In genomic region chr1:206470692-206471414, GRCh38 we compare ENCODE assay signal across 8 cellular contexts. TPM values are rescaled to one million over a fixed set of nuclear protein-coding genes. Genes with fewer than 3 reads are reported as not detected.
A peak's percentile ranks its signal among the peaks of the same experiment; 100 is the strongest.
DNase-seq lines count a peak whose midpoint lies in the region; ATAC-seq and TF ChIP-seq lines count a peak whose summit lies in the region.

No MANE protein-coding gene starts in this region.

- H4K20me1 ChIP-seq in SK-N-SH (ENCODE audit: insufficient read depth): no peaks in the 10 kb centered on the region

- H3K27me3 ChIP-seq in SK-N-SH (ENCODE audit: insufficient read depth) (no peaks in the 10 kb centered on the region), left lung (no peaks in the 10 kb centered on the region)

- H3F3A ChIP-seq in SK-N-SH (replicated peaks; ENCODE audit: insufficient read depth): no peaks in the 10 kb centered on the region

- no peak for TF ChIP-seq RAD21 in SK-N-SH (IDR thresholded peaks at IDR 0.05; ENCODE audit: low read length)

- H3K4me2 ChIP-seq in SK-N-SH: peak overlapping the region; percentile 94

- H3K9me2 ChIP-seq in SK-N-SH: no peaks in the 10 kb centered on the region

- no peak for DNase-seq in SK-N-SH
- DNase-seq in MCF 10A (ENCODE audit: unreplicated experiment): peak; percentile 74
- peak; percentile 52 to 82 for DNase-seq in left lung
- peak; percentile 27 for DNase-seq in stimulated activated naive CD4-positive, alpha-beta T cell treated with Interleukin-2 at 50 U/mL for 16 hours (lab: John Stamatoyannopoulos, UW)

- CTCF ChIA-PET in SK-N-SH (lab: Yijun Ruan, JAX): interaction anchor here (1.0 to 3.3 kb wide), 8 partner anchors 8 to 193 kb away, joined by 3 to 30 read pairs (median 10); partner anchors contain the start of gene EIF2D
- CTCF ChIA-PET in MCF 10A (lab: Yijun Ruan, JAX): interaction anchor here (0.5 to 3.4 kb wide), 30 partner anchors 7 to 846 kb away, joined by 3 to 70 read pairs (median 4); partner anchors contain the start of genes EIF2D and IL20

- peaks cover 41% of the 10 kb centered on the region for H3K4me1 Mint-ChIP-seq in MCF 10A (ENCODE audit: insufficient read depth, unreplicated experiment)

- TF ChIP-seq CTCF in 22Rv1 (IDR thresholded peaks at IDR 0.05) (peak; percentile 11; the same call in 1 of the 2 replicates), SK-N-SH (IDR thresholded peaks at IDR 0.05) (no peak; the same call in 1 of the 2 replicates), MCF 10A (IDR thresholded peaks at IDR 0.05; ENCODE audit: unreplicated experiment) (no peak), left lung (IDR thresholded peaks at IDR 0.05) (no peak)

- H3K4me1 ChIP-seq in SK-N-SH (ENCODE audit: control insufficient read depth in 1 of 2, insufficient read depth in 2 of 2, low read depth in 1 of 2, low read length in 1 of 2) (peaks cover 13 to 22% of the 10 kb centered on the region in 2 experiments; a peak in 2 of 4 replicates), left lung (peaks cover 25 to 73% of the 10 kb centered on the region in 2 donors)

- H3K4me3 Mint-ChIP-seq in MCF 10A (ENCODE audit: unreplicated experiment): peak overlapping the region; percentile 75

- H3K27ac ChIP-seq in 22Rv1: peak overlapping the region; percentile 31; the same call in 1 of the 2 replicates
- peak overlapping the region in 1 of 2 experiments; percentile 56; a peak in 2 of 4 replicates for H3K27ac ChIP-seq in SK-N-SH (ENCODE audit: low read depth in 2 of 2, low read length in 1 of 2)
- H3K27ac ChIP-seq in left lung: peak overlapping the region; percentile 69 to 76

- TF ChIP-seq POLR2A in GM15510 (IDR thresholded peaks at IDR 0.05; ENCODE audit: borderline replicate concordance, extremely low read depth, insufficient read length): peak; percentile 46

- H3K9me3 ChIP-seq in SK-N-SH: no peaks in the 10 kb centered on the region
- H3K9me3 ChIP-seq in left lung: no peaks in the 10 kb centered on the region

- peaks cover 2 to 4% of the 10 kb centered on the region in 2 experiments for H3K36me3 ChIP-seq in SK-N-SH (replicated peaks in 1 of 2; ENCODE audit: control insufficient read depth in 1 of 2, insufficient read depth in 2 of 2, low read length in 1 of 2)
- peaks cover 0 to 22% of the 10 kb centered on the region in 2 donors for H3K36me3 ChIP-seq in left lung

- peak overlapping the region; percentile 61 for H3K27ac Mint-ChIP-seq in MCF 10A (ENCODE audit: low read depth, unreplicated experiment)

- H2AFZ ChIP-seq in SK-N-SH (ENCODE audit: low read depth): peak overlapping the region; percentile 94

- peaks cover 19% of the 10 kb centered on the region for H3K36me3 Mint-ChIP-seq in MCF 10A (ENCODE audit: insufficient read depth, unreplicated experiment)

- H3K9ac ChIP-seq in SK-N-SH: peak overlapping the region; percentile 63; the same call in 1 of the 2 replicates

- H3K27me3 Mint-ChIP-seq in MCF 10A (ENCODE audit: insufficient read depth, unreplicated experiment): peaks cover 13% of the 10 kb centered on the region

- intact Hi-C loops in MCF 10A (cut with micrococcal nuclease): loop anchor here (1.0 to 10.0 kb wide), 2 partner anchors 8 to 604 kb away; no protein-coding TSS in a partner anchor
- intact Hi-C loops in left lung (cut with DNase I): no loop called here

- H3K4me3 ChIP-seq in SK-N-SH (ENCODE audit: low read depth in 2 of 2, low read length in 1 of 2) (peak overlapping the region; percentile 57 to 83), left lung (peak overlapping the region; percentile 61 to 72)

- POLR2A ChIA-PET in SK-N-SH (lab: Yijun Ruan, JAX): no interaction called here
- POLR2A ChIA-PET in MCF 10A (lab: Yijun Ruan, JAX): interaction anchor here (0.8 to 3.6 kb wide), 20 partner anchors 9 to 576 kb away, joined by 3 to 32 read pairs (median 4); partner anchors contain the start of genes DYRK3, EIF2D and RASSF5

- 47% methylated on average over 14 of the region's 18 CpGs for WGBS in SK-N-SH (ENCODE audit: low lambda C conversion rate)

- no TSS peak for BruUV-seq in MCF 10A (replicated peaks; lab: Mats Ljungman, UMichigan)

- H3K9me3 Mint-ChIP-seq in MCF 10A (ENCODE audit: unreplicated experiment): no peaks in the 10 kb centered on the region

- ATAC-seq in HG03175 (IDR thresholded peaks at IDR 0.05; ENCODE audit: unreplicated experiment): peak; percentile 8
- peak; percentile 70 for ATAC-seq in left lung
- ATAC-seq in HG03378 (IDR thresholded peaks at IDR 0.05; ENCODE audit: unreplicated experiment): no peak

- no peak for TF ChIP-seq EP300 in SK-N-SH (IDR thresholded peaks at IDR 0.05; ENCODE audit: borderline replicate concordance in 1 of 2, low read depth in 1 of 2, low read length in 1 of 2)

- peaks cover 11% of the 10 kb centered on the region; the same call in 1 of the 2 replicates for H3K79me2 ChIP-seq in SK-N-SH (ENCODE audit: insufficient read depth)

TF ChIP-seq in SK-N-SH, 30 proteins besides CTCF, POLR2A, EP300 and RAD21:
- TF ChIP-seq TCF12 (IDR thresholded peaks at IDR 0.05) (peak; percentile 21; the same call in 1 of the 2 replicates), GABPA (IDR thresholded peaks at IDR 0.05; ENCODE audit: low read depth) (no peak), CHD2 (IDR thresholded peaks at IDR 0.05; ENCODE audit: low read length, partially characterized antibody) (no peak)
- TF ChIP-seq, protein P1, sequence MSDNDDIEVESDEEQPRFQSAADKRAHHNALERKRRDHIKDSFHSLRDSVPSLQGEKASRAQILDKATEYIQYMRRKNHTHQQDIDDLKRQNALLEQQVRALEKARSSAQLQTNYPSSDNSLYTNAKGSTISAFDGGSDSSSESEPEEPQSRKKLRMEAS (IDR thresholded peaks at IDR 0.05; ENCODE audit: low read depth): peak; percentile 25; the same call in 1 of the 2 replicates

RNA-seq across cellular contexts. Expression of gene IKBKE, which starts 0.6 kb away (rescaled TPM):
- 14.2 and 14.5 TPM in 2 replicates for polyA plus RNA-seq in SK-N-SH (2012; rRNA removed)
- 6.8 and 10.4 TPM in 2 replicates for polyA plus RNA-seq in SK-N-SH (2012; cell fraction: cytosol; rRNA removed)
- 20.5 and 32.0 TPM in 2 replicates for polyA plus RNA-seq in SK-N-SH (2012; cell fraction: nucleus; rRNA removed)
- total RNA-seq in MCF 10A (2022): 7.1 and 12.1 TPM in 2 replicates
- total RNA-seq in left lung: 10 to 100 TPM in 1 of 2 donors, 1 to 10 TPM in 1; 8.7 to 17.8 TPM

RNA-seq across cellular contexts. Expression of gene RASSF5, which starts 36.5 kb away (rescaled TPM):
- polyA plus RNA-seq in SK-N-SH (2012; rRNA removed): 1.7 and 2.2 TPM in 2 replicates
- polyA plus RNA-seq in SK-N-SH (2012; cell fraction: cytosol; rRNA removed): 1.6 and 1.8 TPM in 2 replicates
- 4.4 and 5.0 TPM in 2 replicates for polyA plus RNA-seq in SK-N-SH (2012; cell fraction: nucleus; rRNA removed)
- total RNA-seq in MCF 10A (2022): 8.3 and 9.6 TPM in 2 replicates
- 10 to 100 TPM; 26.5 to 40.9 TPM for total RNA-seq in left lung
